In genomic region chr3:106609666-106610301, GRCh38 we compare ENCODE assay signal across 8 cellular contexts.
A peak's percentile ranks its signal among the peaks of the same experiment; 100 is the strongest.
DNase-seq lines count a peak whose midpoint lies in the region; ATAC-seq, FAIRE-seq and TF ChIP-seq lines count a peak whose summit lies in the region.

No MANE protein-coding gene starts in this region.

- dilution Hi-C loops in endothelial cell of umbilical vein (cut with MboI; ENCODE audit: extremely low pct_ligation_motif_present, low sequenced_read_pairs): no loop called here

- H3K27me3 ChIP-seq in HL-60 (ENCODE audit: insufficient read depth, poor library complexity, severe bottlenecking) (no peaks in the 10 kb centered on the region), endothelial cell of umbilical vein (ENCODE audit: control insufficient read depth in 2 of 2, insufficient read depth in 2 of 2, low read length in 2 of 2) (no peaks in the 10 kb centered on the region)

- no TSS peak for BruUV-seq in endothelial cell of umbilical vein (replicated peaks; lab: Mats Ljungman, UMichigan)

- H2AFZ ChIP-seq in endothelial cell of umbilical vein (ENCODE audit: low read depth, low read length): no peak overlapping the region

- CTCF ChIA-PET in endothelial cell of umbilical vein (lab: Charles Lee): interaction anchor here (0.6 to 4.4 kb wide), 44 partner anchors 8 to 1243 kb away, joined by 3 to 56 read pairs (median 4); partner anchors contain the start of gene ALCAM

- H4K20me1 ChIP-seq in endothelial cell of umbilical vein (replicated peaks; ENCODE audit: control insufficient read depth, extremely low read depth, insufficient read depth, low read length): no peaks in the 10 kb centered on the region

- ATAC-seq in GM19395 (IDR thresholded peaks at IDR 0.05; ENCODE audit: unreplicated experiment): peak; percentile 83

- H3K79me2 ChIP-seq in endothelial cell of umbilical vein (ENCODE audit: control insufficient read depth, insufficient read depth, low read length): no peaks in the 10 kb centered on the region

- TF ChIP-seq POLR2A in endothelial cell of umbilical vein (IDR thresholded peaks at IDR 0.05; ENCODE audit: low read depth, low read length): no peak

- H3K4me2 ChIP-seq in endothelial cell of umbilical vein (ENCODE audit: insufficient read depth, low read length): no peak overlapping the region

- no peak overlapping the region for H3K9ac ChIP-seq in endothelial cell of umbilical vein (replicated peaks; ENCODE audit: extremely low read depth, insufficient read depth, low read length)

- no peaks in the 10 kb centered on the region for H3K9me1 ChIP-seq in endothelial cell of umbilical vein (replicated peaks; ENCODE audit: control insufficient read depth, extremely low read depth, insufficient read depth, low read length)

- POLR2A ChIA-PET in endothelial cell of umbilical vein (lab: Charles Lee): no interaction called here

- no peaks in the 10 kb centered on the region for H3K36me3 ChIP-seq in endothelial cell of umbilical vein (ENCODE audit: control insufficient read depth in 2 of 2, extremely low read depth in 1 of 2, insufficient read depth in 2 of 2, low read length in 2 of 2)

- FAIRE-seq in endothelial cell of umbilical vein (lab: Jason Lieb, UNC): peak; percentile 81

- TF ChIP-seq CTCF in HL-60 (IDR thresholded peaks at IDR 0.05; ENCODE audit: insufficient read depth, low read length) (peak; percentile 70), endothelial cell of umbilical vein (IDR thresholded peaks at IDR 0.05; ENCODE audit: extremely low read depth in 1 of 2, insufficient read depth in 1 of 2, low read depth in 1 of 2, low read length in 2 of 2) (peak; percentile 75 to 90)

- H3K9me3 ChIP-seq in endothelial cell of umbilical vein (replicated peaks; ENCODE audit: control insufficient read depth, insufficient read depth, low read length): peaks cover 1% of the 10 kb centered on the region

- peak; percentile 74 for DNase-seq in CD1c-positive myeloid dendritic cell (ENCODE audit: extremely low spot score)
- peak; percentile 25 to 44 for DNase-seq in HL-60 (ENCODE audit: low read depth in 1 of 2, low spot score in 1 of 2)
- peak; percentile 63 to 70 for DNase-seq in NOMO-1 (lab: John Stamatoyannopoulos, UW; ENCODE audit: unreplicated experiment in 2 of 2)
- DNase-seq in activated CD8-positive, alpha-beta memory T cell treated with anti-CD3 and anti-CD28 coated beads for 4 hours (ENCODE audit: low read depth in 2 of 2): peak; percentile 33 to 36
- peak; percentile 92 for DNase-seq in endothelial cell of umbilical vein (ENCODE audit: low read depth, low spot score)
- DNase-seq in myocyte (ENCODE audit: low read depth): peak; percentile 94
- DNase-seq in stimulated activated CD8-positive, alpha-beta memory T cell treated with anti-CD3 and anti-CD28 coated beads, Interleukin-7, amount 100 ng/mL, for 48 hours (ENCODE audit: extremely low read depth in 1 of 2, low read depth in 1 of 2): peak; percentile 15 to 43

- H3K27ac ChIP-seq in HL-60 (replicated peaks): no peak overlapping the region
- no peak overlapping the region for H3K27ac ChIP-seq in endothelial cell of umbilical vein (ENCODE audit: insufficient read depth, low read depth, low read length)

- H3K4me3 ChIP-seq in HL-60 (replicated peaks; ENCODE audit: insufficient read depth, low read length): no peak overlapping the region
- H3K4me3 ChIP-seq in endothelial cell of umbilical vein (replicated peaks in 1 of 3; ENCODE audit: insufficient read depth in 1 of 3, low read depth in 1 of 3, low read length in 3 of 3): no peak overlapping the region

- intact Hi-C loops in endothelial cell of umbilical vein (cut with micrococcal nuclease): loop anchor here (1.0 to 10.0 kb wide), 8 partner anchors 119 to 1240 kb away; partner anchors contain the start of gene CBLB

- H3K4me1 ChIP-seq in endothelial cell of umbilical vein (ENCODE audit: control insufficient read depth, extremely low read depth, insufficient read depth, low read length): peaks cover 18% of the 10 kb centered on the region

TF ChIP-seq in endothelial cell of umbilical vein, 7 proteins besides CTCF, POLR2A, EP300 and RAD21:
- TF ChIP-seq MYC (IDR thresholded peaks at IDR 0.05; ENCODE audit: low read depth, low read length): no peak
- no peak for TF ChIP-seq MAX (IDR thresholded peaks at IDR 0.05; ENCODE audit: insufficient read depth, insufficient read length)
- no peak for TF ChIP-seq FOS (IDR thresholded peaks at IDR 0.05; ENCODE audit: borderline replicate concordance, insufficient read depth, low read length)
- TF ChIP-seq POLR2AphosphoS5 (IDR thresholded peaks at IDR 0.05; ENCODE audit: insufficient read depth, low read depth, low read length): no peak
- TF ChIP-seq GATA2 (IDR thresholded peaks at IDR 0.05; ENCODE audit: insufficient read depth, insufficient read length, low read depth, low read length): no peak
- TF ChIP-seq JUN (IDR thresholded peaks at IDR 0.05; ENCODE audit: borderline replicate concordance, insufficient read depth, insufficient read length, low read depth): no peak
- no peak for TF ChIP-seq EZH2 (IDR thresholded peaks at IDR 0.05; ENCODE audit: borderline replicate concordance, low read depth, low read length, severe bottlenecking)

Comparison
In these comparisons a context has a peak if more than half of its experiments do, and no peak if none do; other contexts are left out.
1. DNase-seq: peak in every context shown above with its lines; median percentile 94 in myocyte; 92 in endothelial cell of umbilical vein; 74 in CD1c-positive myeloid dendritic cell; 66 in NOMO-1; 34 in HL-60; 34 in activated CD8-positive, alpha-beta memory T cell treated with anti-CD3 and anti-CD28 coated beads for 4 hours; 29 in stimulated activated CD8-positive, alpha-beta memory T cell treated with anti-CD3 and anti-CD28 coated beads, Interleukin-7, amount 100 ng/mL, for 48 hours.